21 cellular contexts compared by ENCODE assay signal in the genomic region with DNA sequence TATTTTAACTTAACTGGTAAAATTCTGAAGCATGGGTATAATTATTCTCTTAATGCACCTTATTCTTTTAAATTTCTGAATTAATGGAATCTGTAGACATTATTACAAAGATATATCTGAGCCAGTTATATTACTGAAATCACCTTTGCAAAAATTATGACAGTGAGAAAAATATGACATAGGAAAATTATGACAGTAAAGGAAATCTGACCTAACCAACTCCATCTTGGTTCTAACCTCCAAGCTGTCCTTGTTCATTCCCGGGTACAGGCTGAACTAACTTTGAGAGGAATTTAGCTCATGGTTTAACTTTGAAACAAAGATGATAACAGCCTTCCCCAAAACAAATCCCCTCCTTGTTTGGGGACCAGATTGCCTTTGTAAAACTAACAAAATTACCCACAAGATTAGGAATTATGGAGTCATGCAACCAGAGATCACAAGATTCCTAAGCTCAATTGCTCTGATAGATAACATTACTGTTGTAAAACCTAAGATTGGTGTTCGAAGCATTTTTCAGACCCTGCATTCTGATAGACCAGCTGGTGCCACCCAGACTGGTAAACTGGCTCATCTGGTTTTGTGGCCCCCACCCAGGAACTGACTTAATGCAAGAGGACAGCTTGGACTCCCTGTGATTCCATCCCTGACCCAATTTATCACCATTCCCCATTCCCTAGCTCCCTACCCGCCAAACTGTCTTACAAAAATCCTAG. TPM values are rescaled to one million over a fixed set of nuclear protein-coding genes. Genes with fewer than 3 reads are reported as not detected.
A peak's percentile ranks its signal among the peaks of the same experiment; 100 is the strongest.
DNase-seq lines count a peak whose midpoint lies in the region; ATAC-seq and TF ChIP-seq lines count a peak whose summit lies in the region.
"Had no signal": no experiment of that assay in that cellular context is flagged by ENCODE, and none has a peak within 500 bp of the region (broad histone marks: within the 10 kb centered on the region; RNA-seq: fewer than 3 reads in every experiment).

No MANE protein-coding gene starts in this region.

- H2BK120ac ChIP-seq in mesenchymal stem cell (ENCODE audit: low read depth, low read length), result no peak overlapping the region

- POLR2A ChIA-PET in PC-9 (lab: Charles Lee; ENCODE audit: unreplicated experiment), result interaction anchor here (0.7 kb wide), 1 partner anchor 283 kb away, joined by 3 read pairs; no protein-coding TSS in a partner anchor
- POLR2A ChIA-PET in activated CD4-positive, alpha-beta memory T cell treated with anti-CD3 and anti-CD28 coated beads for 36 hours (lab: Charles Lee), result interaction anchor here (1.0 to 1.2 kb wide), 2 partner anchors 13 to 494 kb away, joined by 3 read pairs; no protein-coding TSS in a partner anchor

- peaks cover 15% of the 10 kb centered on the region for H3F3A ChIP-seq in PC-9 (ENCODE audit: insufficient read depth, low read depth)

- intact Hi-C loops in right cardiac atrium (cut with DNase I) (no loop called here), cardiac septum (cut with DNase I) (no loop called here), PC-9 (cut with micrococcal nuclease; ENCODE audit: unreplicated experiment) (no loop called here)
- intact Hi-C loops in activated CD4-positive, alpha-beta memory T cell treated with anti-CD3 and anti-CD28 coated beads for 36 hours (cut with micrococcal nuclease), result no loop called here

- peaks cover 10% of the 10 kb centered on the region for H3K4me1 Mint-ChIP-seq in type B pancreatic cell (ENCODE audit: unreplicated experiment)
- H3K4me1 Mint-ChIP-seq in activated CD4-positive, alpha-beta memory T cell treated with anti-CD3 and anti-CD28 coated beads for 36 hours (ENCODE audit: low read depth), result peaks cover 19% of the 10 kb centered on the region

- no peaks in the 10 kb centered on the region for H3K79me1 ChIP-seq in mesenchymal stem cell (replicated peaks; ENCODE audit: low read length, poor library complexity, severe bottlenecking)

- H3K18ac ChIP-seq in mesenchymal stem cell (ENCODE audit: low read depth in 1 of 2, low read length in 2 of 2), result no peak overlapping the region

- WGBS in right cardiac atrium, result 78% methylated on average over 3 of the region's 3 CpGs
- WGBS in mesenchymal stem cell, result 80% methylated on average over 3 of the region's 3 CpGs

- no peak overlapping the region for H3K9ac ChIP-seq in mesenchymal stem cell (ENCODE audit: low read length)
- H3K9ac ChIP-seq: GM23248 had no signal

- no peak overlapping the region for H2BK5ac ChIP-seq in mesenchymal stem cell (ENCODE audit: low read depth, low read length, poor library complexity, severe bottlenecking)

- H3K27me3 ChIP-seq in right cardiac atrium (ENCODE audit: control insufficient read depth, insufficient read depth), result no peaks in the 10 kb centered on the region
- no peaks in the 10 kb centered on the region for H3K27me3 ChIP-seq in PC-9 (ENCODE audit: insufficient read depth, low read depth)
- no peaks in the 10 kb centered on the region for H3K27me3 ChIP-seq in mesenchymal stem cell (ENCODE audit: control insufficient read depth in 1 of 2, insufficient read depth in 1 of 2, low read length in 2 of 2)

- peak overlapping the region in 1 of 2 experiments; percentile 23 for H2BK12ac ChIP-seq in mesenchymal stem cell (ENCODE audit: low read length in 2 of 2)

- H3K4ac ChIP-seq in mesenchymal stem cell (ENCODE audit: low read depth in 1 of 2, low read length in 2 of 2), result no peak overlapping the region

- peak overlapping the region in 1 of 2 experiments; percentile 40 for H3K23ac ChIP-seq in mesenchymal stem cell (ENCODE audit: low read length in 2 of 2)

- no peak overlapping the region for H4K8ac ChIP-seq in mesenchymal stem cell (ENCODE audit: low read length)

- H3K27ac ChIP-seq in right cardiac atrium (ENCODE audit: low read length) (peak overlapping the region; percentile 36), PC-9 (no peak overlapping the region), mesenchymal stem cell (ENCODE audit: low read length, poor library complexity, severe bottlenecking) (no peak overlapping the region)
- H3K27ac ChIP-seq: GM23248 had no signal

- no peak for DNase-seq in right cardiac atrium
- DNase-seq in cardiac septum (ENCODE audit: low spot score), result no peak
- no peak for DNase-seq in PC-9
- DNase-seq in mesenchymal stem cell, result no peak
- DNase-seq in type B pancreatic cell (ENCODE audit: extremely low spot score, unreplicated experiment), result no peak
- no peak for DNase-seq in activated CD4-positive, alpha-beta memory T cell treated with anti-CD3 and anti-CD28 coated beads for 36 hours
- DNase-seq in activated naive CD4-positive, alpha-beta T cell treated with Interleukin-2 at 50 U/mL for 16 hours, result no peak
- DNase-seq: BE2C; CD4-positive, alpha-beta T cell; COR-L47; DMS79 treated with DMSO at 0.1 percent for 48 hours; Karpas-422; NCI-H1105 treated with DMSO at 0.1 percent for 48 hours; NCI-H2029 treated with DMSO at 0.1 percent for 48 hours; NCI-H510A treated with DMSO at 0.1 percent for 48 hours; NCI-H748 treated with DMSO at 0.1 percent for 48 hours; SHP77 had no signal

- H3K27ac Mint-ChIP-seq in type B pancreatic cell, result no peak overlapping the region
- H3K27ac Mint-ChIP-seq in activated CD4-positive, alpha-beta memory T cell treated with anti-CD3 and anti-CD28 coated beads for 36 hours, result no peak overlapping the region
- H3K27ac Mint-ChIP-seq: CD4-positive, alpha-beta T cell; IgD-negative memory B cell had no signal

- H3K27me3 Mint-ChIP-seq in type B pancreatic cell, result no peaks in the 10 kb centered on the region
- peaks cover 2% of the 10 kb centered on the region for H3K27me3 Mint-ChIP-seq in activated CD4-positive, alpha-beta memory T cell treated with anti-CD3 and anti-CD28 coated beads for 36 hours
- H3K27me3 Mint-ChIP-seq: CD4-positive, alpha-beta T cell; IgD-negative memory B cell had no signal

- H3K9me3 ChIP-seq in right cardiac atrium (ENCODE audit: control insufficient read depth, low read length), result no peaks in the 10 kb centered on the region
- H3K9me3 ChIP-seq in PC-9 (ENCODE audit: insufficient read depth, low read depth), result no peaks in the 10 kb centered on the region
- no peaks in the 10 kb centered on the region for H3K9me3 ChIP-seq in mesenchymal stem cell (ENCODE audit: control insufficient read depth, low read length)
- H3K9me3 ChIP-seq: BE2C, HAP-1 had no signal

- H2AK5ac ChIP-seq in mesenchymal stem cell (ENCODE audit: low read length, severe bottlenecking), result peak overlapping the region; percentile 65

- no peaks in the 10 kb centered on the region for H3K36me3 Mint-ChIP-seq in type B pancreatic cell
- no peaks in the 10 kb centered on the region for H3K36me3 Mint-ChIP-seq in activated CD4-positive, alpha-beta memory T cell treated with anti-CD3 and anti-CD28 coated beads for 36 hours

- no peaks in the 10 kb centered on the region; the same call in 1 of the 2 replicates for H3K9me2 ChIP-seq in PC-9 (ENCODE audit: insufficient read depth)

- no peak overlapping the region for H3K14ac ChIP-seq in mesenchymal stem cell (ENCODE audit: low read length in 2 of 2)

- H3K79me2 ChIP-seq in PC-9 (ENCODE audit: low read depth), result no peaks in the 10 kb centered on the region

- no peak overlapping the region for H4K91ac ChIP-seq in mesenchymal stem cell (ENCODE audit: low read length)

- no peak for TF ChIP-seq CTCF in PC-9 (conservative IDR thresholded peaks at IDR 0.05)
- no peak for TF ChIP-seq CTCF in type B pancreatic cell (conservative IDR thresholded peaks at IDR 0.05)

- no peaks in the 10 kb centered on the region for H3K9me3 Mint-ChIP-seq in type B pancreatic cell
- H3K9me3 Mint-ChIP-seq in activated CD4-positive, alpha-beta memory T cell treated with anti-CD3 and anti-CD28 coated beads for 36 hours, result no peaks in the 10 kb centered on the region
- H3K9me3 Mint-ChIP-seq: CD4-positive, alpha-beta T cell had no signal

- H3K4me2 ChIP-seq in PC-9 (peak overlapping the region; percentile 18; the same call in 1 of the 2 replicates), mesenchymal stem cell (ENCODE audit: low read length, poor library complexity, severe bottlenecking) (no peak overlapping the region)

- H4K20me1 ChIP-seq in PC-9 (ENCODE audit: insufficient read depth), result no peaks in the 10 kb centered on the region

- H2AFZ ChIP-seq in PC-9 (no peak overlapping the region), mesenchymal stem cell (ENCODE audit: low read depth, low read length) (no peak overlapping the region)
- H2AFZ ChIP-seq: GM23248 had no signal

- H3K4me1 ChIP-seq in right cardiac atrium (ENCODE audit: control insufficient read depth, insufficient read depth, low read length) (peaks cover 3% of the 10 kb centered on the region), PC-9 (replicated peaks; ENCODE audit: insufficient read depth) (peaks cover 71% of the 10 kb centered on the region), mesenchymal stem cell (ENCODE audit: control insufficient read depth, insufficient read depth, low read depth, low read length) (no peaks in the 10 kb centered on the region)
- H3K4me1 ChIP-seq: BE2C had no signal

- peak overlapping the region; percentile 9 for H3K4me3 Mint-ChIP-seq in type B pancreatic cell
- H3K4me3 Mint-ChIP-seq in activated CD4-positive, alpha-beta memory T cell treated with anti-CD3 and anti-CD28 coated beads for 36 hours, result no peak overlapping the region
- H3K4me3 Mint-ChIP-seq: CD4-positive, alpha-beta T cell; IgD-negative memory B cell had no signal

- CTCF ChIA-PET in PC-9 (lab: Charles Lee), result no interaction called here
- CTCF ChIA-PET in activated CD4-positive, alpha-beta memory T cell treated with anti-CD3 and anti-CD28 coated beads for 36 hours (lab: Charles Lee), result no interaction called here

- no TSS peak for BruUV-seq in PC-9 (replicated peaks; lab: Mats Ljungman, UMichigan)

- H3K36me3 ChIP-seq in PC-9 (ENCODE audit: low read depth) (no peaks in the 10 kb centered on the region), mesenchymal stem cell (ENCODE audit: control insufficient read depth in 1 of 2, insufficient read depth in 2 of 2, low read depth in 1 of 2, low read length in 2 of 2) (no peaks in the 10 kb centered on the region)
- H3K36me3 ChIP-seq: BE2C, HAP-1 had no signal

- no peak overlapping the region for H2BK15ac ChIP-seq in mesenchymal stem cell (ENCODE audit: low read depth, poor library complexity, severe bottlenecking)

- no peak for ATAC-seq in right cardiac atrium
- no peak for ATAC-seq in GM18909 (IDR thresholded peaks at IDR 0.05; ENCODE audit: poor library complexity, unreplicated experiment)

- H3K4me3 ChIP-seq in right cardiac atrium (ENCODE audit: low read length) (no peak overlapping the region), PC-9 (no peak overlapping the region), mesenchymal stem cell (ENCODE audit: insufficient read depth in 1 of 2, low read depth in 1 of 2, low read length in 2 of 2) (no peak overlapping the region)
- H3K4me3 ChIP-seq: GM23248, HAP-1 had no signal

RNA-seq across cellular contexts. Expression of gene CD55, which starts 9.4 kb away (rescaled TPM):
- total RNA-seq in right cardiac atrium, result 10 to 100 TPM; 57.9 to 93.4 (median 67.9) TPM
- 39.7 TPM for polyA plus RNA-seq in right cardiac atrium
- total RNA-seq in cardiac septum, result 61.9 TPM
- 45.9 and 46.4 TPM in 2 replicates for total RNA-seq in PC-9 (2021)
- 11.8 TPM for polyA plus RNA-seq in mesenchymal stem cell (2013, experiment 1 of 2)
- 12.3 TPM for polyA plus RNA-seq in mesenchymal stem cell (2013, experiment 2 of 2)
- 60.0 and 292 TPM in 2 replicates for total RNA-seq in type B pancreatic cell (ENCODE audit: low replicate concordance)
- total RNA-seq in activated CD4-positive, alpha-beta memory T cell treated with anti-CD3 and anti-CD28 coated beads for 36 hours, result 10 to 100 TPM; 40.4 to 42.3 TPM
